8 cellular contexts compared by ENCODE assay signal in genomic region chr14:105315211-105315721, GRCh38. TPM values are rescaled to one million over a fixed set of nuclear protein-coding genes. Genes with fewer than 3 reads are reported as not detected.
DNase-seq lines count a peak whose midpoint lies in the region; ATAC-seq, FAIRE-seq and TF ChIP-seq lines count a peak whose summit lies in the region.

No MANE protein-coding gene starts in this region.

- no peaks in the 10 kb centered on the region for H3K9me3 ChIP-seq in A549

- no peak for TF ChIP-seq EP300 in A549 (IDR thresholded peaks at IDR 0.05)

- TF ChIP-seq RAD21 in A549 (conservative IDR thresholded peaks at IDR 0.05 in 1 of 2, IDR thresholded peaks at IDR 0.05 in 1 of 2), result no peak

- H3K27me3 Mint-ChIP-seq in stimulated activated naive B cell treated with anti-CD40 and anti-IgM and Interleukin-4, amounts not matched to agents 10 μg/mL and 1 μg/mL and 100 μg/mL, for 72 hours, result no peaks in the 10 kb centered on the region

- H3K4me2 ChIP-seq in A549, result peak overlapping the region; percentile 93

- peaks cover 16% of the 10 kb centered on the region for H3K4me1 ChIP-seq in A549

- H3K4me1 Mint-ChIP-seq in stimulated activated naive B cell treated with anti-CD40 and anti-IgM and Interleukin-4, amounts not matched to agents 10 μg/mL and 1 μg/mL and 100 μg/mL, for 72 hours, result peaks cover 20 to 40% of the 10 kb centered on the region in 2 donors

- FAIRE-seq in A549 (lab: Jason Lieb, UNC), result no peak

- POLR2A ChIA-PET in A549 (lab: Yijun Ruan, JAX), result interaction anchor here (2.3 kb wide), 1 partner anchor 14 kb away, joined by 38 read pairs; the partner anchor contains the start of gene BRF1

- 7% methylated on average over 22 of the region's 54 CpGs for WGBS in A549 (ENCODE audit: missing lambda C conversion rate)

- CTCF ChIA-PET in A549 (lab: Yijun Ruan, JAX), result no interaction called here

- peak overlapping the region; percentile 93 to 95 for H3K4me3 Mint-ChIP-seq in stimulated activated naive B cell treated with anti-CD40 and anti-IgM and Interleukin-4, amounts not matched to agents 10 μg/mL and 1 μg/mL and 100 μg/mL, for 72 hours

- peak overlapping the region; percentile 95 for H3K27ac ChIP-seq in A549

- no peak for TF ChIP-seq CTCF in A549 (IDR thresholded peaks at IDR 0.05)
- TF ChIP-seq CTCF in cardiac fibroblast (IDR thresholded peaks at IDR 0.05; ENCODE audit: low read depth, low read length), result no peak

- H3K4me3 ChIP-seq in A549 (peak overlapping the region; percentile 100), cardiac fibroblast (replicated peaks in 1 of 2; ENCODE audit: low read depth in 2 of 2, low read length in 2 of 2) (peak overlapping the region; percentile 60 to 79)

- ATAC-seq in A549, result peak; percentile 28 to 60; a peak in 5 of 6 replicates
- ATAC-seq in GM19043 (IDR thresholded peaks at IDR 0.05; ENCODE audit: low read depth, unreplicated experiment), result peak; percentile 10
- ATAC-seq in stimulated activated naive B cell treated with anti-CD40 and anti-IgM and Interleukin-4, amounts not matched to agents 10 μg/mL and 1 μg/mL and 100 μg/mL, for 72 hours (replicated peaks), result peak; percentile 12 to 13

- no peak for TF ChIP-seq POLR2A in A549 (IDR thresholded peaks at IDR 0.05; ENCODE audit: low read length)

- H3K9me3 Mint-ChIP-seq in stimulated activated naive B cell treated with anti-CD40 and anti-IgM and Interleukin-4, amounts not matched to agents 10 μg/mL and 1 μg/mL and 100 μg/mL, for 72 hours, result no peaks in the 10 kb centered on the region

- peaks cover 0 to 3% of the 10 kb centered on the region in 2 donors for H3K36me3 Mint-ChIP-seq in stimulated activated naive B cell treated with anti-CD40 and anti-IgM and Interleukin-4, amounts not matched to agents 10 μg/mL and 1 μg/mL and 100 μg/mL, for 72 hours

- DNase-seq in A549 (ENCODE audit: low read depth in 1 of 2, low spot score in 1 of 2) (peak; percentile 35 to 40), HT-29 (ENCODE audit: low spot score) (peak; percentile 30), T-helper 9 cell (peak; percentile 62), cardiac fibroblast (ENCODE audit: low read depth in 2 of 2) (peak in 1 of 2 donors; percentile 42), kidney tubule cell (ENCODE audit: low spot score) (peak; percentile 64), SK-N-DZ (ENCODE audit: low spot score) (no peak)
- no peak for DNase-seq in stimulated activated naive B cell treated with anti-CD40 and anti-IgM and Interleukin-4, amounts not matched to agents 10 μg/mL and 1 μg/mL and 100 μg/mL, for 72 hours

- peak overlapping the region; percentile 93 for H3K27ac Mint-ChIP-seq in stimulated activated naive B cell treated with anti-CD40 and anti-IgM and Interleukin-4, amounts not matched to agents 10 μg/mL and 1 μg/mL and 100 μg/mL, for 72 hours

TF ChIP-seq in A549, 52 proteins besides CTCF, POLR2A, EP300 and RAD21:
- TF ChIP-seq HOXB5 (CRISPR knock-in tag; IDR thresholded peaks at IDR 0.05) (no peak), RFX5 (IDR thresholded peaks at IDR 0.05) (no peak), CHD4 (IDR thresholded peaks at IDR 0.05; ENCODE audit: borderline replicate concordance) (no peak), NFE2L2 (conservative IDR thresholded peaks at IDR 0.05; ENCODE audit: low read length) (no peak), SMC3 (IDR thresholded peaks at IDR 0.05) (no peak), ZC3H11A (IDR thresholded peaks at IDR 0.05) (no peak), JUN (IDR thresholded peaks at IDR 0.05) (no peak), KDM5A (IDR thresholded peaks at IDR 0.05) (no peak), MAZ (IDR thresholded peaks at IDR 0.05; ENCODE audit: borderline replicate concordance, low read depth, low read length) (no peak), MYC (IDR thresholded peaks at IDR 0.05; ENCODE audit: borderline replicate concordance, low read length) (no peak), TP53 (CRISPR knock-in tag; IDR thresholded peaks at IDR 0.05) (no peak), POLR2AphosphoS2 (conservative IDR thresholded peaks at IDR 0.05; ENCODE audit: low read length) (no peak), NPAS2 (CRISPR knock-in tag; IDR thresholded peaks at IDR 0.05; ENCODE audit: borderline replicate concordance) (no peak), ZFP36 (IDR thresholded peaks at IDR 0.05; ENCODE audit: borderline replicate concordance, partially characterized antibody) (no peak), HOXA7 (CRISPR knock-in tag; IDR thresholded peaks at IDR 0.05) (no peak)
- TF ChIP-seq, protein P1, sequence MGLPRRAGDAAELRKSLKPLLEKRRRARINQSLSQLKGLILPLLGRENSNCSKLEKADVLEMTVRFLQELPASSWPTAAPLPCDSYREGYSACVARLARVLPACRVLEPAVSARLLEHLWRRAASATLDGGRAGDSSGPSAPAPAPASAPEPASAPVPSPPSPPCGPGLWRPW (IDR thresholded peaks at IDR 0.05), result no peak
- TF ChIP-seq, protein P2, sequence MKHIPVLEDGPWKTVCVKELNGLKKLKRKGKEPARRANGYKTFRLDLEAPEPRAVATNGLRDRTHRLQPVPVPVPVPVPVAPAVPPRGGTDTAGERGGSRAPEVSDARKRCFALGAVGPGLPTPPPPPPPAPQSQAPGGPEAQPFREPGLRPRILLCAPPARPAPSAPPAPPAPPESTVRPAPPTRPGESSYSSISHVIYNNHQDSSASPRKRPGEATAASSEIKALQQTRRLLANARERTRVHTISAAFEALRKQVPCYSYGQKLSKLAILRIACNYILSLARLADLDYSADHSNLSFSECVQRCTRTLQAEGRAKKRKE (CRISPR knock-in tag; IDR thresholded peaks at IDR 0.05; ENCODE audit: low read depth), result no peak
- TF ChIP-seq, protein P3, sequence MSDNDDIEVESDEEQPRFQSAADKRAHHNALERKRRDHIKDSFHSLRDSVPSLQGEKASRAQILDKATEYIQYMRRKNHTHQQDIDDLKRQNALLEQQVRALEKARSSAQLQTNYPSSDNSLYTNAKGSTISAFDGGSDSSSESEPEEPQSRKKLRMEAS (IDR thresholded peaks at IDR 0.05), result no peak

RNA-seq across cellular contexts. Expression of gene PACS2, which starts 0.7 kb away (rescaled TPM):
- polyA plus RNA-seq in A549 (2011; rRNA removed) (11.9 and 13.1 TPM in 2 replicates), A549 (2017; fragmentation: RNase III; extraction: RNeasy Plus Mini Kit Qiagen cat#74134 plus additional on column Dnase treatment) (21.7 to 25.8 TPM (median 24.5 TPM) in 3 replicates)
- polyA plus RNA-seq in A549 (2012; cell fraction: cytosol; rRNA removed), result 30.5 and 35.5 TPM in 2 replicates
- 95.3 and 135 TPM in 2 replicates for polyA plus RNA-seq in A549 (2012; cell fraction: nucleus; rRNA removed)
- 19.4 and 24.6 TPM in 2 replicates for polyA minus RNA-seq in A549 (2011; rRNA and poly(A)+ RNA removed)
- 65.6 and 65.7 TPM in 2 replicates for total RNA-seq in HT-29 (2014; rRNA removed; shearing (Covaris generic))
- 21.0 and 31.3 TPM in 2 replicates for polyA plus RNA-seq in SK-N-DZ (2014; cell fraction: cytosol; rRNA removed)
- polyA plus RNA-seq in SK-N-DZ (2014; cell fraction: nucleus; rRNA removed), result 175 and 199 TPM in 2 replicates

RNA-seq across cellular contexts. Expression of gene BRF1, which starts 14.5 kb away (rescaled TPM):
- polyA plus RNA-seq in A549 (2011; rRNA removed), result 7.0 and 8.5 TPM in 2 replicates
- polyA plus RNA-seq in A549 (2012; cell fraction: cytosol; rRNA removed), result 15.4 and 21.4 TPM in 2 replicates
- 59.0 and 64.6 TPM in 2 replicates for polyA plus RNA-seq in A549 (2012; cell fraction: nucleus; rRNA removed)
- polyA plus RNA-seq in A549 (2017; fragmentation: RNase III; extraction: RNeasy Plus Mini Kit Qiagen cat#74134 plus additional on column Dnase treatment), result 23.9 to 29.6 TPM (median 25.7 TPM) in 3 replicates
- polyA minus RNA-seq in A549 (2011; rRNA and poly(A)+ RNA removed), result 9.6 and 14.5 TPM in 2 replicates
- total RNA-seq in HT-29 (2014; rRNA removed; shearing (Covaris generic)), result 46.6 and 50.2 TPM in 2 replicates
- 19.0 and 21.0 TPM in 2 replicates for polyA plus RNA-seq in SK-N-DZ (2014; cell fraction: cytosol; rRNA removed)
- polyA plus RNA-seq in SK-N-DZ (2014; cell fraction: nucleus; rRNA removed), result 39.7 and 48.3 TPM in 2 replicates

Comparison
In these comparisons a context has a peak if more than half of its experiments do, and no peak if none do; other contexts are left out.
1. DNase-seq: peak in A549 (2 of 2), HT-29 (single experiment), T-helper 9 cell (single experiment) and kidney tubule cell (single experiment); none in stimulated activated naive B cell treated with anti-CD40 and anti-IgM and Interleukin-4, amounts not matched to agents 10 μg/mL and 1 μg/mL and 100 μg/mL, for 72 hours (single experiment) and SK-N-DZ (single experiment).
2. Peak in every context shown above with its lines, with median percentiles within 50 percentile points of each other: ATAC-seq.